8 cellular contexts compared by ENCODE assay signal in the genomic region with DNA sequence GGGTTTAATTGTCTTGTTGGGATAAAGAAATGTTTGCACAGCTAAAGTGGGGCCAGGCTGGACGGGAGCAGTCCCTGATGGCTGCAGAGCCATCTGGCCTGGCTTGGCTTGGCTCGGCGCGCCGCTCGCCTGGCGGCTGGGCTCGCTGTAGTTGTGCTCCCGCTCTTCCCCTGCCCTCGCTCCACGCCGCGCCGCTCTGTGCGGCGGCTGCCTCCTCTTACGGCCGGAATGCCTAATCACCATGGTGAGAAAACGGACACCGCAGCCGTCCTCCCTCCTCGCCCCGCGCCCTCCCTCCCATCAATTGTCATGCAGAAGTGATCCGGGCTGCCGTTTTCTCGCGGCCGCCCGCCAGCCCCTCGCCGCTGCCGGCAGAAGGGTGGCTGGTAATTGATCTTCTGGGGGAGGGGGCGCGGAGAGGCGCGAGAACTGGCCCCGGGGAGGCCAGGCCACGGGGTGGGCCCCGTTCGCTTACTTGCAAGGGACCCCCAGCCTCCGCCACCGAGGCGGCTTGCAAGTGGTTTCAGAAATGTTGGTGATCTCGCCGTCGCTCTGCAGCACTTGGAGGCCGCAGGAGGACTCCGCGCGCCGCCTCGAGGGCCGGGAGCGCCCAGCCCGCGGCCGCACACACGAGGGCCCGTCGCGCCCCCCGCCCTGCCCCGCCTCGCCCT. TPM values are rescaled to one million over a fixed set of nuclear protein-coding genes. Genes with fewer than 3 reads are reported as not detected.
DNase-seq lines count a peak whose midpoint lies in the region; ATAC-seq and TF ChIP-seq lines count a peak whose summit lies in the region.

No MANE protein-coding gene starts in this region.

- DNase-seq in HuH-7 (ENCODE audit: low spot score) (peak; percentile 46), anterior cingulate cortex (lab: John Stamatoyannopoulos, UW) (peak in 50 of 58 donors; percentile 34 to 83 (median 60)), iPS-NIHi11 (ENCODE audit: low spot score) (peak; percentile 86), spleen (peak; percentile 87), prostate gland (ENCODE audit: low spot score) (no peak)

- peaks cover 63% of the 10 kb centered on the region for H4K20me1 ChIP-seq in BLaER1

- TF ChIP-seq CTCF in spleen (IDR thresholded peaks at IDR 0.05 in 8 of 11, conservative IDR thresholded peaks at IDR 0.05 in 3 of 11) = no peak
- no peak for TF ChIP-seq CTCF in prostate gland (IDR thresholded peaks at IDR 0.05)

- H3K4me1 ChIP-seq in BLaER1 = peaks cover 21% of the 10 kb centered on the region
- peaks cover 7 to 26% (median 20%) of the 10 kb centered on the region in 6 donors for H3K4me1 ChIP-seq in spleen
- H3K4me1 ChIP-seq in prostate gland (replicated peaks) = no peaks in the 10 kb centered on the region

- H3K4me3 ChIP-seq in BLaER1 = peak overlapping the region; percentile 28; the same call in 1 of the 2 replicates
- peak overlapping the region in 7 of 8 donors; percentile 20 to 63 (median 25) for H3K4me3 ChIP-seq in spleen
- H3K4me3 ChIP-seq in prostate gland = no peak overlapping the region

- ATAC-seq in GM18502 (IDR thresholded peaks at IDR 0.05; ENCODE audit: poor library complexity, unreplicated experiment) (no peak), GM21786 (IDR thresholded peaks at IDR 0.05; ENCODE audit: unreplicated experiment) (no peak)

- no peak overlapping the region for H3K9ac ChIP-seq in BLaER1

- H3K27ac ChIP-seq in BLaER1 (no peak overlapping the region), spleen (peak overlapping the region in 1 of 8 donors; percentile 11), prostate gland (no peak overlapping the region)

- intact Hi-C loops in spleen (cut with DNase I; ENCODE audit: low total_unique reads) (no loop called here), prostate gland (cut with DNase I) (no loop called here)

- no peaks in the 10 kb centered on the region for H3K36me3 ChIP-seq in BLaER1
- no peaks in the 10 kb centered on the region for H3K36me3 ChIP-seq in spleen
- no peaks in the 10 kb centered on the region for H3K36me3 ChIP-seq in prostate gland

- H3K27me3 ChIP-seq in BLaER1 (peaks cover 94% of the 10 kb centered on the region), spleen (replicated peaks in 1 of 7) (peaks cover 0 to 100% (median 95%) of the 10 kb centered on the region in 7 donors), prostate gland (replicated peaks; ENCODE audit: insufficient read depth) (peaks cover 27% of the 10 kb centered on the region)

- WGBS in spleen, 5 donors = 3 to 20% (median 3%) methylated on average over 1 to 65 of the region's 65 CpGs
- WGBS in prostate gland = 5% methylated on average over 61 of the region's 65 CpGs

- TF ChIP-seq POLR2A in spleen (IDR thresholded peaks at IDR 0.05) = no peak
- no peak for TF ChIP-seq POLR2A in prostate gland (IDR thresholded peaks at IDR 0.05)

- peak overlapping the region; percentile 60 for H3K4me2 ChIP-seq in BLaER1

- H3K9me3 ChIP-seq in BLaER1 = no peaks in the 10 kb centered on the region
- no peaks in the 10 kb centered on the region for H3K9me3 ChIP-seq in spleen
- H3K9me3 ChIP-seq in prostate gland = no peaks in the 10 kb centered on the region

RNA-seq across cellular contexts. Expression of a gene that starts 12.4 kb away (rescaled TPM):
- total RNA-seq in spleen (100 to 1,000 TPM in 2 of 7 donors, 10 to 100 TPM in 5; 65.8 to 126 (median 75.8) TPM), prostate gland (100 to 1,000 TPM; 116 to 147 TPM)
- 10 to 100 TPM; 59.0 to 99.3 (median 61.1) TPM for polyA plus RNA-seq in spleen

Comparison
In these comparisons a context has a peak if more than half of its experiments do, and no peak if none do; other contexts are left out.
1. H3K4me3 ChIP-seq: peak in BLaER1 (single experiment) and spleen (7 of 8); none in prostate gland (0 of 2).